In genomic region chr19:17086129-17086528, GRCh38 we compare ENCODE assay signal across 19 cellular contexts. TPM values are rescaled to one million over a fixed set of nuclear protein-coding genes. Genes with fewer than 3 reads are reported as not detected.
DNase-seq lines count a peak whose midpoint lies in the region; ATAC-seq and TF ChIP-seq lines count a peak whose summit lies in the region.
"Had no signal": no experiment of that assay in that cellular context is flagged by ENCODE, and none has a peak within 500 bp of the region (broad histone marks: within the 10 kb centered on the region; RNA-seq: fewer than 3 reads in every experiment).

No MANE protein-coding gene starts in this region.

- no peak overlapping the region for H3K4me3 ChIP-seq in vagina
- H3K4me3 ChIP-seq in H7 (ENCODE audit: insufficient read depth, low read depth, low read length) = no peak overlapping the region
- H3K4me3 ChIP-seq: breast epithelium had no signal

- peaks cover 58% of the 10 kb centered on the region for H3K4me1 ChIP-seq in vagina

- no peak for TF ChIP-seq POLR2A in vagina (IDR thresholded peaks at IDR 0.05)

- no peak for TF ChIP-seq CTCF in vagina (IDR thresholded peaks at IDR 0.05)

- ATAC-seq in HG03439 (IDR thresholded peaks at IDR 0.05; ENCODE audit: unreplicated experiment) = no peak
- ATAC-seq: left colon, Right ventricle myocardium inferior had no signal

- H3K27me3 ChIP-seq in vagina (no peaks in the 10 kb centered on the region), H7 (ENCODE audit: control insufficient read depth, insufficient read depth, low read length) (no peaks in the 10 kb centered on the region)
- H3K27me3 ChIP-seq: breast epithelium had no signal

- intact Hi-C loops in head of caudate nucleus (cut with DNase I) (no loop called here), vagina (cut with DNase I) (no loop called here)

- H3K36me3 ChIP-seq in vagina (no peaks in the 10 kb centered on the region), H7 (replicated peaks; ENCODE audit: control insufficient read depth, insufficient read depth, low read length) (peaks cover 1% of the 10 kb centered on the region; the same call in 1 of the 2 replicates)
- H3K36me3 ChIP-seq: breast epithelium had no signal

- peak in 57 of 61 donors; percentile 16 to 93 (median 75) for DNase-seq in caudate nucleus (lab: John Stamatoyannopoulos, UW)
- peak; percentile 79 to 96 (median 90) for DNase-seq in head of caudate nucleus
- DNase-seq in pons (ENCODE audit: low spot score) = peak; percentile 91
- DNase-seq in vagina (ENCODE audit: extremely low spot score in 2 of 2) = no peak
- DNase-seq in H7 = no peak
- no peak for DNase-seq in NCI-H187 treated with DMSO at 0.1 percent for 48 hours (lab: John Stamatoyannopoulos, UW)
- DNase-seq: activated CD4-positive, alpha-beta T cell treated with anti-CD3 and anti-CD28 coated beads for 1 hour; activated naive CD8-positive, alpha-beta T cell treated with anti-CD3 and anti-CD28 coated beads for 36 hours; DMS79 treated with DMSO at 0.1 percent for 48 hours; left colon; NCI-H1694; NCI-H748 treated with DMSO at 0.1 percent for 48 hours; nephron progenitor cell; SW 1271 had no signal

- peak overlapping the region; percentile 87 for H3K27ac ChIP-seq in caudate nucleus (ENCODE audit: low read depth, low read length)
- peak overlapping the region; percentile 20 for H3K27ac ChIP-seq in vagina
- H3K27ac ChIP-seq: breast epithelium, epithelial cell of prostate had no signal

- no peaks in the 10 kb centered on the region for H3K9me3 ChIP-seq in vagina
- H3K9me3 ChIP-seq: breast epithelium had no signal

RNA-seq across cellular contexts. Expression of gene MYO9B, which starts 10.6 kb away (rescaled TPM):
- 100 TPM for total RNA-seq in vagina
- total RNA-seq in H7 (2014; rRNA removed; shearing (Covaris generic)) = 32.9 and 40.8 TPM in 2 replicates

RNA-seq across cellular contexts. Expression of gene HAUS8, which starts 10.9 kb away (rescaled TPM):
- total RNA-seq in vagina = 4.7 TPM
- total RNA-seq in H7 (2014; rRNA removed; shearing (Covaris generic)) = 10.4 and 15.5 TPM in 2 replicates

RNA-seq across cellular contexts. Expression of gene CPAMD8, which starts 59.5 kb away (rescaled TPM):
- 16.0 TPM for total RNA-seq in vagina
- 4.5 and 5.2 TPM in 2 replicates for total RNA-seq in H7 (2014; rRNA removed; shearing (Covaris generic))
- total RNA-seq: H4 had no signal

Comparison
In these comparisons a context has a peak if more than half of its experiments do, and no peak if none do; other contexts are left out.
1. DNase-seq: peak in caudate nucleus (57 of 61), head of caudate nucleus (42 of 42) and pons (single experiment); none in vagina (0 of 2), H7 (single experiment) and NCI-H187 treated with DMSO at 0.1 percent for 48 hours (single experiment).